1 cellular context compared by ENCODE assay signal in the genomic region with DNA sequence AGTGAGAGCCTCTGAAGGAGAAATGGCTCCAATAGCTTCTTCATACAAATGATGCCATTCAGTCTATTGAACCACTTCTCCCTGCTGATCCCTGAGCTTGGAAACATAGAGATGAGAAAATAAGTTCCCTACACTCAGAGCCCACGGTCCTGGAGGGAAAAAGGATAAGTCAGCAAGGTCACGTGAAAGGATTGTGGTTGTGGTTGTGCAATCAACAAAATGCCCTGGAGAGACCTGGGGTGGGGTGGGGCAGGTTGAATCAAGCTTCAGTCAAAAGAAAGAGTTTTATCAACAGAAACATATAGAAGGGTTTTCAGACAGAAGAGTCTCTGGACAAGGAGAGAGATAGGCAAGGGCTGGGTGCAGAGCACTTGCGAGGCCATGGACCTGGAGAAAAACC.
TF ChIP-seq lines count a peak whose summit lies in the region.

No MANE protein-coding gene starts in this region.

TF ChIP-seq in IMR-90, 13 proteins besides CTCF, POLR2A, EP300 and RAD21:
- TF ChIP-seq CEBPB (IDR thresholded peaks at IDR 0.05; ENCODE audit: low read depth, low read length), result peak; percentile 58; the same call in 1 of the 2 replicates
- TF ChIP-seq MXI1 (IDR thresholded peaks at IDR 0.05; ENCODE audit: borderline replicate concordance, low read depth, low read length), result no peak
